1 cellular context compared by ENCODE assay signal in the genomic region with DNA sequence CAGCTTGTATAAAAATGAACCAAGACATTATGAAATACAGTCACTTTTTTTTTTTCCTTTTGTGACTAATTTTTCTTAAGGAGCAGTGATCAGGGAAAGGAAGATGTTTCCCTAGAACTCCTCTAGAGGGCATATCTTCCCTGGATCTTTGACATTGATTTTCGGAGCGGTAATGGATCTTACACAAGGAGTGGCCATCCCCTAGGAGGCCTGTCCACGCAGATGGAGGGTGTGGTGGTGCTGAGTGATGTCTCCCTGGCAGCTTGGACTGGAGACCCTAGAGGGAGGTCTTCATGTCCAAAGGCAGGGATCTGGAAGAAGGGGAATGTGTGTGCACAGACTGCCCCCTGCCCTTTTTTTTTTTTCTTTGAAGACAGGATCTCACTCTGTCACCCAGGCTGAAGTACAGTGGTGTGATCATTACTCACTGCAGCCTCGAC.
TF ChIP-seq lines count a peak whose summit lies in the region.

No MANE protein-coding gene starts in this region.

TF ChIP-seq in HepG2, 621 proteins besides CTCF, POLR2A, EP300 and RAD21:
- TF ChIP-seq STAG1 (CRISPR knock-in tag; IDR thresholded peaks at IDR 0.05) (peak; percentile 41), ONECUT2 (CRISPR knock-in tag; IDR thresholded peaks at IDR 0.05) (peak; percentile 29; the same call in 1 of the 2 replicates), NR2F2 (IDR thresholded peaks at IDR 0.05; ENCODE audit: borderline replicate concordance, low read depth) (no peak), ZNF562 (CRISPR knock-in tag; IDR thresholded peaks at IDR 0.05; ENCODE audit: borderline replicate concordance) (no peak), NCOA1 (CRISPR knock-in tag; IDR thresholded peaks at IDR 0.05) (no peak), SIN3B (IDR thresholded peaks at IDR 0.05; ENCODE audit: low read length) (no peak), SMAD9 (CRISPR knock-in tag; IDR thresholded peaks at IDR 0.05) (no peak)
